In the genomic region with DNA sequence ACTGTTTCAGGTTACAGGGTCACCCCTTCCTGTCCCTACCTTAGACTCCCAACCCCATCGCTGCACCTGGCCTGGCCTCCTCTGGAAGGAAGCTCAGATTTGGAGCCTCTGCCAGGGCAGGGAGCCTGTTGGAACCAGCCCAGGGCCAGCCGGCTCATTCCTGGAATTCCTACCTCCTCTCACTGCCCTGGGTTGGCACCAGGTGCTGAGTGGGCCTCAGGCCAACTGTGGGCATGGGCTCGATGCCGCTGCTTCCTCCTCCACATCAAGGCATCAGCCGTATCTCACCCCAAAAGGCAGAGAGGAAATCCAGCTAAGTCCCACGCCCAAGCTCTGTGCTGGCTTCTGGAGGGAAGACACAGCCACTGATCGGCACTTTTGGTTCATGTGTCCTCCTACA, we compare ENCODE assay signal across 13 cellular contexts. TPM values are rescaled to one million over a fixed set of nuclear protein-coding genes. Genes with fewer than 3 reads are reported as not detected.
DNase-seq lines count a peak whose midpoint lies in the region; ATAC-seq, FAIRE-seq and TF ChIP-seq lines count a peak whose summit lies in the region.
"Had no signal": no experiment of that assay in that cellular context is flagged by ENCODE, and none has a peak within 500 bp of the region (broad histone marks: within the 10 kb centered on the region; RNA-seq: fewer than 3 reads in every experiment).

No MANE protein-coding gene starts in this region.

- H3K36me3 Mint-ChIP-seq in activated naive CD8-positive, alpha-beta T cell treated with anti-CD3 and anti-CD28 coated beads, Interleukin-2, amount 10 ng/mL, durations not matched to agents 7 days and 5 days, result peaks cover 4% of the 10 kb centered on the region
- H3K36me3 Mint-ChIP-seq in activated naive CD8-positive, alpha-beta T cell treated with anti-CD3 and anti-CD28 coated beads for 36 hours, result peaks cover 1% of the 10 kb centered on the region
- H3K36me3 Mint-ChIP-seq: IgD-negative memory B cell had no signal

- H3K9ac ChIP-seq in kidney (ENCODE audit: low read length in 2 of 2), result no peak overlapping the region

- no peaks in the 10 kb centered on the region for H3K27me3 Mint-ChIP-seq in activated naive CD8-positive, alpha-beta T cell treated with anti-CD3 and anti-CD28 coated beads, Interleukin-2, amount 10 ng/mL, durations not matched to agents 7 days and 5 days
- H3K27me3 Mint-ChIP-seq in activated naive CD8-positive, alpha-beta T cell treated with anti-CD3 and anti-CD28 coated beads for 36 hours, result no peaks in the 10 kb centered on the region
- H3K27me3 Mint-ChIP-seq: IgD-negative memory B cell had no signal

- no peak for ATAC-seq in activated naive CD8-positive, alpha-beta T cell treated with anti-CD3 and anti-CD28 coated beads, Interleukin-2, amount 10 ng/mL, durations not matched to agents 7 days and 5 days (ENCODE audit: low read depth)
- no peak for ATAC-seq in GM19467 (IDR thresholded peaks at IDR 0.05; ENCODE audit: unreplicated experiment)
- ATAC-seq: GM12878 had no signal

- intact Hi-C loops in kidney (cut with DNase I), result no loop called here
- intact Hi-C loops in thyroid gland (cut with DNase I), result no loop called here
- intact Hi-C loops in testis (cut with DNase I; ENCODE audit: low total_unique reads), result no loop called here

- TF ChIP-seq POLR2A in thyroid gland (IDR thresholded peaks at IDR 0.05) (no peak), testis (IDR thresholded peaks at IDR 0.05) (no peak)

- no peak overlapping the region for H3K4me3 Mint-ChIP-seq in activated naive CD8-positive, alpha-beta T cell treated with anti-CD3 and anti-CD28 coated beads, Interleukin-2, amount 10 ng/mL, durations not matched to agents 7 days and 5 days
- no peak overlapping the region for H3K4me3 Mint-ChIP-seq in activated naive CD8-positive, alpha-beta T cell treated with anti-CD3 and anti-CD28 coated beads for 36 hours

- no peaks in the 10 kb centered on the region for H3K9me3 ChIP-seq in kidney (ENCODE audit: control insufficient read depth in 1 of 2, low read length in 2 of 2)
- H3K9me3 ChIP-seq in thyroid gland, result no peaks in the 10 kb centered on the region
- no peaks in the 10 kb centered on the region for H3K9me3 ChIP-seq in testis

- peaks cover 8% of the 10 kb centered on the region for H3K4me1 Mint-ChIP-seq in activated naive CD8-positive, alpha-beta T cell treated with anti-CD3 and anti-CD28 coated beads, Interleukin-2, amount 10 ng/mL, durations not matched to agents 7 days and 5 days
- peaks cover 22% of the 10 kb centered on the region for H3K4me1 Mint-ChIP-seq in activated naive CD8-positive, alpha-beta T cell treated with anti-CD3 and anti-CD28 coated beads for 36 hours

- H3K4me1 ChIP-seq in kidney (ENCODE audit: control insufficient read depth in 1 of 2, insufficient read depth in 1 of 2, low read depth in 1 of 2, low read length in 2 of 2) (peaks cover 10 to 11% of the 10 kb centered on the region in 2 donors), thyroid gland (peaks cover 20 to 33% of the 10 kb centered on the region in 2 donors), testis (peaks cover 51% of the 10 kb centered on the region)

- peak; percentile 17 for DNase-seq in activated naive CD8-positive, alpha-beta T cell treated with anti-CD3 and anti-CD28 coated beads, Interleukin-2, amount 10 ng/mL, durations not matched to agents 7 days and 5 days
- DNase-seq in activated naive CD8-positive, alpha-beta T cell treated with anti-CD3 and anti-CD28 coated beads for 36 hours, result no peak
- DNase-seq in astrocyte of the hippocampus (ENCODE audit: low read depth, low spot score) (peak; percentile 53), kidney (peak; percentile 89), thyroid gland (peak; percentile 94 to 96), RPMI8226 (no peak), testis (no peak)
- DNase-seq: effector memory CD4-positive, alpha-beta T cell; NCI-H510A treated with DMSO at 0.1 percent for 48 hours had no signal

- no peaks in the 10 kb centered on the region for H3K27me3 ChIP-seq in thyroid gland
- no peaks in the 10 kb centered on the region for H3K27me3 ChIP-seq in testis

- H3K4me3 ChIP-seq in kidney (ENCODE audit: low read length in 2 of 2) (no peak overlapping the region), thyroid gland (replicated peaks in 1 of 3) (no peak overlapping the region), testis (no peak overlapping the region)
- H3K4me3 ChIP-seq: GM12878 had no signal

- H3K27ac ChIP-seq in kidney (ENCODE audit: low read depth in 2 of 2, low read length in 2 of 2) (peak overlapping the region in 1 of 2 donors; percentile 14), thyroid gland (peak overlapping the region in 1 of 3 donors; percentile 71), testis (no peak overlapping the region)
- H3K27ac ChIP-seq: C4-2B had no signal

- peak overlapping the region; percentile 61 for H3K27ac Mint-ChIP-seq in activated naive CD8-positive, alpha-beta T cell treated with anti-CD3 and anti-CD28 coated beads, Interleukin-2, amount 10 ng/mL, durations not matched to agents 7 days and 5 days
- H3K27ac Mint-ChIP-seq in activated naive CD8-positive, alpha-beta T cell treated with anti-CD3 and anti-CD28 coated beads for 36 hours, result no peak overlapping the region

- POLR2A ChIA-PET in activated naive CD8-positive, alpha-beta T cell treated with anti-CD3 and anti-CD28 coated beads, Interleukin-2, amount 10 ng/mL, durations not matched to agents 7 days and 5 days (lab: Charles Lee), result no interaction called here

- no peak for FAIRE-seq in kidney (lab: Jason Lieb, UNC)
- FAIRE-seq: GM12878 had no signal

- WGBS in thyroid gland, 2 donors, result 29 to 35% methylated on average over 7 of the region's 7 CpGs
- 58 to 85% methylated on average over 5 to 7 of the region's 7 CpGs for WGBS in testis, 2 donors

- H3K9me3 Mint-ChIP-seq in activated naive CD8-positive, alpha-beta T cell treated with anti-CD3 and anti-CD28 coated beads, Interleukin-2, amount 10 ng/mL, durations not matched to agents 7 days and 5 days, result no peaks in the 10 kb centered on the region
- no peaks in the 10 kb centered on the region for H3K9me3 Mint-ChIP-seq in activated naive CD8-positive, alpha-beta T cell treated with anti-CD3 and anti-CD28 coated beads for 36 hours
- H3K9me3 Mint-ChIP-seq: IgD-negative memory B cell had no signal

- H3K36me3 ChIP-seq in kidney (ENCODE audit: control insufficient read depth in 1 of 2, insufficient read depth in 2 of 2, low read length in 2 of 2) (peaks cover 0 to 5% of the 10 kb centered on the region in 2 donors), thyroid gland (peaks cover 5 to 14% of the 10 kb centered on the region in 2 donors), testis (ENCODE audit: low read depth, missing control alignments) (no peaks in the 10 kb centered on the region)

- TF ChIP-seq CTCF in kidney (IDR thresholded peaks at IDR 0.05; ENCODE audit: borderline replicate concordance, extremely low read depth, insufficient read depth) (no peak), thyroid gland (IDR thresholded peaks at IDR 0.05) (no peak), testis (IDR thresholded peaks at IDR 0.05) (no peak)

RNA-seq across cellular contexts. Expression of gene KLHL25, which starts 42.1 kb away (rescaled TPM):
- total RNA-seq in activated naive CD8-positive, alpha-beta T cell treated with anti-CD3 and anti-CD28 coated beads, Interleukin-2, amount 10 ng/mL, durations not matched to agents 7 days and 5 days, result 1 to 10 TPM; 6.9 to 7.1 TPM
- total RNA-seq in activated naive CD8-positive, alpha-beta T cell treated with anti-CD3 and anti-CD28 coated beads for 36 hours, result 1 to 10 TPM; 2.9 to 3.7 TPM
- total RNA-seq in kidney (8.4 TPM), thyroid gland (1 to 10 TPM; 4.2 to 8.8 (median 4.8) TPM), testis (10 to 100 TPM; 42.6 to 50.1 TPM)
- polyA plus RNA-seq in kidney (ENCODE audit: insufficient read depth, low read depth, low replicate concordance) (5.3 TPM), testis (ENCODE audit: insufficient read depth, low read depth, low replicate concordance) (19.6 TPM)

Comparison
In these comparisons a context has a peak if more than half of its experiments do, and no peak if none do; other contexts are left out.
1. DNase-seq: peak in activated naive CD8-positive, alpha-beta T cell treated with anti-CD3 and anti-CD28 coated beads, Interleukin-2, amount 10 ng/mL, durations not matched to agents 7 days and 5 days (single experiment), astrocyte of the hippocampus (single experiment), kidney (single experiment) and thyroid gland (2 of 2); none in activated naive CD8-positive, alpha-beta T cell treated with anti-CD3 and anti-CD28 coated beads for 36 hours (single experiment), RPMI8226 (single experiment) and testis (single experiment).